In genomic region chr11:65900899-65901180, GRCh38 we compare ENCODE assay signal across 8 cellular contexts. TPM values are rescaled to one million over a fixed set of nuclear protein-coding genes. Genes with fewer than 3 reads are reported as not detected.
DNase-seq lines count a peak whose midpoint lies in the region; ATAC-seq and TF ChIP-seq lines count a peak whose summit lies in the region.

No MANE protein-coding gene starts in this region.

- H3K4me3 Mint-ChIP-seq in T-helper 2 cell treated with Interferon-gamma antibody and Interleukin-4, amounts not matched to agents 5 μg/mL and 100 μg/mL, for 36 hours: peak overlapping the region; percentile 70
- H3K4me3 Mint-ChIP-seq in activated B cell treated with CpG ODN at 0.5 μM for 24 hours: peak overlapping the region; percentile 72
- peak overlapping the region; percentile 84 for H3K4me3 Mint-ChIP-seq in stimulated activated effector memory CD8-positive, alpha-beta T cell treated with anti-CD3 and anti-CD28 coated beads, Interleukin-12 subunit alpha, Interleukin-12 subunit beta, amount 100 ng/mL, for 72 hours

- no peaks in the 10 kb centered on the region for H3K9me3 Mint-ChIP-seq in T-helper 2 cell treated with Interferon-gamma antibody and Interleukin-4, amounts not matched to agents 5 μg/mL and 100 μg/mL, for 36 hours
- H3K9me3 Mint-ChIP-seq in activated B cell treated with CpG ODN at 0.5 μM for 24 hours: no peaks in the 10 kb centered on the region
- H3K9me3 Mint-ChIP-seq in stimulated activated effector memory CD8-positive, alpha-beta T cell treated with anti-CD3 and anti-CD28 coated beads, Interleukin-12 subunit alpha, Interleukin-12 subunit beta, amount 100 ng/mL, for 72 hours: no peaks in the 10 kb centered on the region

- ATAC-seq in activated B cell treated with CpG ODN at 0.5 μM for 24 hours (ENCODE audit: low read depth): no peak
- ATAC-seq in stimulated activated effector memory CD8-positive, alpha-beta T cell treated with anti-CD3 and anti-CD28 coated beads, Interleukin-12 subunit alpha, Interleukin-12 subunit beta, amount 100 ng/mL, for 72 hours: no peak
- ATAC-seq in HG03469 (IDR thresholded peaks at IDR 0.05; ENCODE audit: unreplicated experiment): no peak

- H3K27ac Mint-ChIP-seq in T-helper 2 cell treated with Interferon-gamma antibody and Interleukin-4, amounts not matched to agents 5 μg/mL and 100 μg/mL, for 36 hours: peak overlapping the region; percentile 70
- H3K27ac Mint-ChIP-seq in activated B cell treated with CpG ODN at 0.5 μM for 24 hours: no peak overlapping the region
- peak overlapping the region; percentile 92 for H3K27ac Mint-ChIP-seq in stimulated activated effector memory CD8-positive, alpha-beta T cell treated with anti-CD3 and anti-CD28 coated beads, Interleukin-12 subunit alpha, Interleukin-12 subunit beta, amount 100 ng/mL, for 72 hours

- H3K4me1 ChIP-seq in iPS-15b (ENCODE audit: control insufficient read depth, insufficient read depth, low read length): peaks cover 6% of the 10 kb centered on the region

- DNase-seq in T-helper 2 cell treated with Interferon-gamma antibody and Interleukin-4, amounts not matched to agents 5 μg/mL and 100 μg/mL, for 36 hours (ENCODE audit: low spot score): no peak
- DNase-seq in T-helper 2 cell (no peak), activated B cell treated with CpG ODN at 0.5 μM for 24 hours (no peak), NOMO-1 treated with DMSO at 0.1 percent for 48 hours (lab: John Stamatoyannopoulos, UW; ENCODE audit: unreplicated experiment) (no peak), T-helper 9 cell (no peak)
- DNase-seq in stimulated activated effector memory CD8-positive, alpha-beta T cell treated with anti-CD3 and anti-CD28 coated beads, Interleukin-12 subunit alpha, Interleukin-12 subunit beta, amount 100 ng/mL, for 72 hours (ENCODE audit: low spot score in 2 of 2): no peak

- peak overlapping the region; percentile 30 for H3K4me3 ChIP-seq in iPS-15b (ENCODE audit: low read depth, low read length)

- intact Hi-C loops in activated B cell treated with CpG ODN at 0.5 μM for 24 hours (cut with micrococcal nuclease): loop anchor here (1.0 kb wide), 2 partner anchors 11 to 18 kb away; partner anchors contain the start of genes C11orf68, CCDC85B and DRAP1

- H3K36me3 Mint-ChIP-seq in T-helper 2 cell treated with Interferon-gamma antibody and Interleukin-4, amounts not matched to agents 5 μg/mL and 100 μg/mL, for 36 hours (ENCODE audit: low read depth): no peaks in the 10 kb centered on the region
- H3K36me3 Mint-ChIP-seq in activated B cell treated with CpG ODN at 0.5 μM for 24 hours (ENCODE audit: low read depth): no peaks in the 10 kb centered on the region
- H3K36me3 Mint-ChIP-seq in stimulated activated effector memory CD8-positive, alpha-beta T cell treated with anti-CD3 and anti-CD28 coated beads, Interleukin-12 subunit alpha, Interleukin-12 subunit beta, amount 100 ng/mL, for 72 hours: peaks cover 55% of the 10 kb centered on the region

- peaks cover 23% of the 10 kb centered on the region for H3K4me1 Mint-ChIP-seq in T-helper 2 cell treated with Interferon-gamma antibody and Interleukin-4, amounts not matched to agents 5 μg/mL and 100 μg/mL, for 36 hours (ENCODE audit: low read depth)
- H3K4me1 Mint-ChIP-seq in activated B cell treated with CpG ODN at 0.5 μM for 24 hours: peaks cover 13% of the 10 kb centered on the region
- H3K4me1 Mint-ChIP-seq in stimulated activated effector memory CD8-positive, alpha-beta T cell treated with anti-CD3 and anti-CD28 coated beads, Interleukin-12 subunit alpha, Interleukin-12 subunit beta, amount 100 ng/mL, for 72 hours: peaks cover 44% of the 10 kb centered on the region

- H3K27me3 ChIP-seq in iPS-15b (ENCODE audit: control insufficient read depth, insufficient read depth, low read length): peaks cover 55% of the 10 kb centered on the region

- no peaks in the 10 kb centered on the region for H3K9me3 ChIP-seq in iPS-15b (ENCODE audit: control insufficient read depth, insufficient read depth, low read length)

- CTCF ChIA-PET in activated B cell treated with CpG ODN at 0.5 μM for 24 hours (lab: Charles Lee): interaction anchor here (1.0 to 2.7 kb wide), 4 partner anchors 10 to 17 kb away, joined by 4 to 11 read pairs (median 8); partner anchors contain the start of genes CCDC85B and FIBP

- no peak for TF ChIP-seq CTCF in activated B cell treated with CpG ODN at 0.5 μM for 24 hours (IDR thresholded peaks at IDR 0.05)

- H3K27me3 Mint-ChIP-seq in T-helper 2 cell treated with Interferon-gamma antibody and Interleukin-4, amounts not matched to agents 5 μg/mL and 100 μg/mL, for 36 hours (ENCODE audit: low read depth): peaks cover 7% of the 10 kb centered on the region
- peaks cover 2% of the 10 kb centered on the region for H3K27me3 Mint-ChIP-seq in activated B cell treated with CpG ODN at 0.5 μM for 24 hours

- POLR2A ChIA-PET in activated B cell treated with CpG ODN at 0.5 μM for 24 hours (lab: Charles Lee): interaction anchor here (0.6 to 2.9 kb wide), 13 partner anchors 11 to 335 kb away, joined by 3 to 49 read pairs (median 7); partner anchors contain the start of genes BANF1, C11orf68, CCDC85B and CTSW

- H3K9ac ChIP-seq in iPS-15b (ENCODE audit: low read depth, low read length): no peak overlapping the region

- no peaks in the 10 kb centered on the region for H3K36me3 ChIP-seq in iPS-15b (ENCODE audit: control insufficient read depth, insufficient read depth, low read length)

RNA-seq across cellular contexts. Expression of gene FOSL1, which starts 0.7 kb away (rescaled TPM):
- 1.0 and 1.4 TPM in 2 replicates for total RNA-seq in activated B cell treated with CpG ODN at 0.5 μM for 24 hours

RNA-seq across cellular contexts. Expression of gene CCDC85B, which starts 10.4 kb away (rescaled TPM):
- total RNA-seq in activated B cell treated with CpG ODN at 0.5 μM for 24 hours: 21.6 and 23.4 TPM in 2 replicates

RNA-seq across cellular contexts. Expression of gene FIBP, which starts 12.6 kb away (rescaled TPM):
- total RNA-seq in activated B cell treated with CpG ODN at 0.5 μM for 24 hours: 74.5 and 76.5 TPM in 2 replicates

RNA-seq across cellular contexts. Expression of gene C11orf68, which starts 18.0 kb away (rescaled TPM):
- 28.9 and 31.7 TPM in 2 replicates for total RNA-seq in activated B cell treated with CpG ODN at 0.5 μM for 24 hours

RNA-seq across cellular contexts. Expression of gene DRAP1, which starts 18.4 kb away (rescaled TPM):
- total RNA-seq in activated B cell treated with CpG ODN at 0.5 μM for 24 hours: 64.7 and 75.8 TPM in 2 replicates
